Comparison of ENCODE assay signal across 8 cellular contexts in the genomic region with DNA sequence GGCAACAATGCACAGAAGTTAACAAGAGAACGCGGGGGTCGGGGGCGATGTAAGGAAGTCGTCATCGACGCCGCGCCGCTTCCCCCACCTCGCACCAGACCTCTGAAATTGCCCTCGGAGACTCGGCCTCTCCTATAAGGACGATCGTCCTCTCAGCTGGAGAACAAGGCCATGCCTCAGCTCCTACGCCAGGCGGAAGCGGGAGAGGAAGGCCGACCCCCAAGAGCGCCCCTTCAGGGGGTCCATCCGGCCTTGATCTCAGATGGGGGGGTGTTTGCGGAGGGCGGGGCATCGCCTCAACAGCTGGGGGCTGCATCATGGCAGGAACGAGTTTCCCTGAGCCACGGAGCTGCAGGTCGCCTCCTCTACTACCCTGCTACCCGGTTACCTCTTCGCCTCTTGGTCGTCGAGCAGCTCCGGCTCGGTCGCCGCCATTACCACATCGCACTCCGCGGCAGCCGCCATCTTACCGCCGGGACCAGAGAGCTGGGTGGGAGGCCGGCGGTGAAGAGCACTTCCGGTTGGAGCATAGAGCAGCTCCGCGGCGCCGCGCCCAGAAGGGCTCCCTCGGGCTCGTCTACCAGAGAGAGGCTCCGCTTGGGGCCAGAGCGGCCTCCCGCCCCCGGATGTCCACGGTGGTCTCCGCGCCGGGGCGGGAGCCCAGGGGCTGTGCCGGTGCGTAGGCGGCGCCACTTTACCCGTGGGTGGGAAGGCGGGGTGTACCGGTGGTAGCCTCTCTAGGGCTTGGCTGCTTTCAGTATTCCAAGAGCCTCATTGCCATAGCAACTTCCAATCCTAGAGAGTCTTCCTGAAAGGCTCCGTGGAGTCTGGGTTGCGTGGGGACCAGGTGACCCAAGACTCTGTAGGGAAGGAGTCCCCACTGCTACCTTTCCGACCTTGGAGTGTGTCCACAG. TPM values are rescaled to one million over a fixed set of nuclear protein-coding genes. Genes with fewer than 3 reads are reported as not detected.
DNase-seq lines count a peak whose midpoint lies in the region; ATAC-seq, FAIRE-seq and TF ChIP-seq lines count a peak whose summit lies in the region.

Gene DNAJC7 (minus strand): TSS at position 488 of the 914 bp plus-strand sequence. CDS start 23 bp downstream, at position 465.

- intact Hi-C loops in A673 (cut with micrococcal nuclease; ENCODE audit: unreplicated experiment), result no loop called here

- H3K4me3 ChIP-seq in A673 (ENCODE audit: low read depth, low read length, poor library complexity, severe bottlenecking) (peak within 1 kb of the TSS; percentile 79), small intestine (ENCODE audit: low read depth in 1 of 2, low read length in 2 of 2) (peak within 1 kb of the TSS; percentile 76 to 94)

- POLR2A ChIA-PET in A673 (lab: Charles Lee; ENCODE audit: low non-redundant PET), result interaction anchor here (0.7 kb wide), 1 partner anchor 12 kb away, joined by 3 read pairs; no protein-coding TSS in a partner anchor

- no peaks in the 10 kb centered on the region for H3K9me3 ChIP-seq in A673 (ENCODE audit: low read depth, low read length, poor library complexity, severe bottlenecking)
- no peaks in the 10 kb centered on the region for H3K9me3 ChIP-seq in small intestine (ENCODE audit: control insufficient read depth, low read depth)

- peak; percentile 92 for DNase-seq in A673 (ENCODE audit: low spot score)
- peak; percentile 99 for DNase-seq in NCI-H2171 treated with DMSO at 0.1 percent for 48 hours (lab: John Stamatoyannopoulos, UW)
- DNase-seq in T47D (ENCODE audit: low read depth in 1 of 2, low spot score in 1 of 2), result peak; percentile 90 to 93
- DNase-seq in iPS-NIHi11 (ENCODE audit: low spot score), result peak; percentile 95
- DNase-seq in small intestine, result peak; percentile 92

- ATAC-seq in GM18867 (IDR thresholded peaks at IDR 0.05; ENCODE audit: unreplicated experiment) (peak; percentile 74), HG03097 (IDR thresholded peaks at IDR 0.05; ENCODE audit: low FRiP score, unreplicated experiment) (peak; percentile 78)

- H3K27ac ChIP-seq in A673 (ENCODE audit: low read depth, low read length, poor library complexity, severe bottlenecking) (peak within 1 kb of the TSS; percentile 94), VCaP (peak within 1 kb of the TSS; percentile 84), small intestine (ENCODE audit: low read depth in 1 of 2, low read length in 1 of 2) (peak within 1 kb of the TSS; percentile 83 to 95)

- FAIRE-seq in small intestine (lab: Jason Lieb, UNC), result no peak

- no peaks in the 10 kb centered on the region for H3K36me3 ChIP-seq in A673 (ENCODE audit: insufficient read depth, low read length, poor library complexity, severe bottlenecking)
- no peaks in the 10 kb centered on the region for H3K36me3 ChIP-seq in small intestine (ENCODE audit: control insufficient read depth in 2 of 2, insufficient read depth in 2 of 2, low read length in 2 of 2)

- WGBS in small intestine, 3 donors, result 0 to 1% (median 0%) methylated on average over 44 to 70 of the region's 70 CpGs

- H3K27me3 ChIP-seq in A673 (replicated peaks; ENCODE audit: insufficient read depth, low read depth, low read length, poor library complexity) (no peaks in the 10 kb centered on the region), small intestine (ENCODE audit: control insufficient read depth in 2 of 2, insufficient read depth in 2 of 2, low read length in 2 of 2) (no peaks in the 10 kb centered on the region)

- TSS peak; percentile 70 for BruUV-seq in A673 (replicated peaks; lab: Mats Ljungman, UMichigan)

- in situ Hi-C loops in T47D (cut with HindIII; ENCODE audit: low pct_unique_long_range_greater_than_20kb, low sequenced_read_pairs), result no loop called here

- H3K4me1 ChIP-seq in A673 (ENCODE audit: insufficient read depth, low read length, poor library complexity, severe bottlenecking) (no peaks in the 10 kb centered on the region), small intestine (ENCODE audit: control insufficient read depth in 2 of 2, insufficient read depth in 1 of 2, low read depth in 1 of 2, low read length in 1 of 2) (peaks cover 0 to 3% of the 10 kb centered on the region in 2 donors)

- TF ChIP-seq CTCF in A673 (conservative IDR thresholded peaks at IDR 0.05; ENCODE audit: low read depth, low read length), result no peak
- no peak for TF ChIP-seq CTCF in VCaP (conservative IDR thresholded peaks at IDR 0.05)

- CTCF ChIA-PET in A673 (lab: Charles Lee), result interaction anchor here (0.5 to 0.6 kb wide), 2 partner anchors 190 to 406 kb away, joined by 3 read pairs; partner anchors contain the start of gene CAVIN1

RNA-seq across cellular contexts. Expression of gene DNAJC7, which starts in this region (rescaled TPM):
- 77.4 and 94.6 TPM in 2 replicates for total RNA-seq in A673 (2021)
- polyA plus RNA-seq in small intestine, result 10 to 100 TPM; 70.0 to 79.4 (median 70.0) TPM

Comparison
In these comparisons a context has a peak if more than half of its experiments do, and no peak if none do; other contexts are left out.
1. Peak in every context shown above with its lines: DNase-seq, ATAC-seq, H3K4me3 ChIP-seq and H3K27ac ChIP-seq.